In genomic region chr17:16888413-16889087, GRCh38 we compare ENCODE assay signal across 18 cellular contexts.
"Had no signal": no experiment of that assay in that cellular context is flagged by ENCODE, and none has a peak within 500 bp of the region (broad histone marks: within the 10 kb centered on the region; RNA-seq: fewer than 3 reads in every experiment).

No MANE protein-coding gene starts in this region.

- H3K4me3 Mint-ChIP-seq: activated B cell treated with CpG ODN at 0.5 μM for 24 hours; activated CD4-positive, alpha-beta T cell treated with anti-CD3 and anti-CD28 coated beads, Interleukin-2, amount 10 ng/mL, durations not matched to agents 7 days and 5 days; activated CD8-positive, alpha-beta T cell treated with anti-CD3 and anti-CD28 coated beads, Interleukin-2, amount 10 ng/mL, durations not matched to agents 7 days and 5 days; activated naive CD8-positive, alpha-beta T cell treated with anti-CD3 and anti-CD28 coated beads, Interleukin-2, amount 10 ng/mL, durations not matched to agents 7 days and 5 days; brain; stimulated activated naive CD8-positive, alpha-beta T cell treated with anti-CD3 and anti-CD28 coated beads, Interleukin-15, amount 100 ng/mL, for 72 hours had no signal

- H3K36me3 Mint-ChIP-seq: activated naive CD8-positive, alpha-beta T cell treated with anti-CD3 and anti-CD28 coated beads, Interleukin-2, amount 10 ng/mL, durations not matched to agents 7 days and 5 days; brain had no signal

- H3K4me3 ChIP-seq: coronary artery, gastrocnemius medialis, upper lobe of left lung had no signal

- H3K9me2 ChIP-seq: SK-N-SH had no signal

- DNase-seq: activated B cell treated with CpG ODN at 0.5 μM for 24 hours; activated CD4-positive, alpha-beta T cell treated with anti-CD3 and anti-CD28 coated beads, Interleukin-2, amount 10 ng/mL, durations not matched to agents 7 days and 5 days; activated CD8-positive, alpha-beta memory T cell treated with anti-CD3 and anti-CD28 coated beads, Interleukin-2, amount 50 U/mL, for 48 hours; activated CD8-positive, alpha-beta T cell treated with anti-CD3 and anti-CD28 coated beads, Interleukin-2, amount 10 ng/mL, durations not matched to agents 7 days and 5 days; activated naive CD4-positive, alpha-beta T cell; activated naive CD8-positive, alpha-beta T cell treated with anti-CD3 and anti-CD28 coated beads, Interleukin-2, amount 10 ng/mL, durations not matched to agents 7 days and 5 days; amygdala; central memory CD4-positive, alpha-beta T cell; gastrocnemius medialis; left ventricle myocardium superior; occipital lobe; retina; SK-N-SH; stimulated activated CD4-positive, alpha-beta T cell treated with anti-CD3 and anti-CD28 coated beads, Interleukin-2, amount 100 ng/mL, for 48 hours; stimulated activated naive CD8-positive, alpha-beta T cell treated with anti-CD3 and anti-CD28 coated beads, Interleukin-15, amount 100 ng/mL, for 72 hours; upper lobe of left lung had no signal

- H3K9me3 ChIP-seq: gastrocnemius medialis, SK-N-SH, upper lobe of left lung had no signal

- H3K27ac ChIP-seq: coronary artery, gastrocnemius medialis, upper lobe of left lung had no signal

- H3K4me2 ChIP-seq: SK-N-SH had no signal

- H3K27me3 Mint-ChIP-seq: activated B cell treated with CpG ODN at 0.5 μM for 24 hours; activated naive CD8-positive, alpha-beta T cell treated with anti-CD3 and anti-CD28 coated beads, Interleukin-2, amount 10 ng/mL, durations not matched to agents 7 days and 5 days; stimulated activated naive CD8-positive, alpha-beta T cell treated with anti-CD3 and anti-CD28 coated beads, Interleukin-15, amount 100 ng/mL, for 72 hours had no signal

- H3K27me3 ChIP-seq: gastrocnemius medialis, upper lobe of left lung had no signal

- ATAC-seq: activated CD8-positive, alpha-beta T cell treated with anti-CD3 and anti-CD28 coated beads, Interleukin-2, amount 10 ng/mL, durations not matched to agents 7 days and 5 days; gastrocnemius medialis; left ventricle myocardium superior; stimulated activated naive CD8-positive, alpha-beta T cell treated with anti-CD3 and anti-CD28 coated beads, Interleukin-15, amount 100 ng/mL, for 72 hours had no signal

- H3K27ac Mint-ChIP-seq: activated B cell treated with CpG ODN at 0.5 μM for 24 hours; activated CD4-positive, alpha-beta T cell treated with anti-CD3 and anti-CD28 coated beads, Interleukin-2, amount 10 ng/mL, durations not matched to agents 7 days and 5 days; activated CD8-positive, alpha-beta T cell treated with anti-CD3 and anti-CD28 coated beads, Interleukin-2, amount 10 ng/mL, durations not matched to agents 7 days and 5 days; activated naive CD8-positive, alpha-beta T cell treated with anti-CD3 and anti-CD28 coated beads, Interleukin-2, amount 10 ng/mL, durations not matched to agents 7 days and 5 days; brain; stimulated activated naive CD8-positive, alpha-beta T cell treated with anti-CD3 and anti-CD28 coated beads, Interleukin-15, amount 100 ng/mL, for 72 hours had no signal

- H3K9ac ChIP-seq: SK-N-SH had no signal

- H3K9me3 Mint-ChIP-seq: activated B cell treated with CpG ODN at 0.5 μM for 24 hours; activated CD4-positive, alpha-beta T cell treated with anti-CD3 and anti-CD28 coated beads, Interleukin-2, amount 10 ng/mL, durations not matched to agents 7 days and 5 days; activated naive CD8-positive, alpha-beta T cell treated with anti-CD3 and anti-CD28 coated beads, Interleukin-2, amount 10 ng/mL, durations not matched to agents 7 days and 5 days; brain; stimulated activated naive CD8-positive, alpha-beta T cell treated with anti-CD3 and anti-CD28 coated beads, Interleukin-15, amount 100 ng/mL, for 72 hours had no signal

- H3K4me1 Mint-ChIP-seq: activated B cell treated with CpG ODN at 0.5 μM for 24 hours; activated CD4-positive, alpha-beta T cell treated with anti-CD3 and anti-CD28 coated beads, Interleukin-2, amount 10 ng/mL, durations not matched to agents 7 days and 5 days; activated naive CD8-positive, alpha-beta T cell treated with anti-CD3 and anti-CD28 coated beads, Interleukin-2, amount 10 ng/mL, durations not matched to agents 7 days and 5 days; brain had no signal

- H3K36me3 ChIP-seq: gastrocnemius medialis, upper lobe of left lung had no signal

- H3K4me1 ChIP-seq: gastrocnemius medialis, upper lobe of left lung had no signal
